In genomic region chr16:351804-352520, GRCh38 we compare ENCODE assay signal across 8 cellular contexts.
DNase-seq lines count a peak whose midpoint lies in the region; ATAC-seq lines count a peak whose summit lies in the region.

No MANE protein-coding gene starts in this region.

- peak overlapping the region; percentile 53 for H3K27ac ChIP-seq in KOPT-K1 (ENCODE audit: low read depth, low read length, poor library complexity, severe bottlenecking)

- peak; percentile 32 for ATAC-seq in GM21526 (IDR thresholded peaks at IDR 0.05; ENCODE audit: low FRiP score, unreplicated experiment)
- ATAC-seq in stimulated activated naive CD8-positive, alpha-beta T cell treated with anti-CD3 and anti-CD28 coated beads, Interleukin-15, amount 100 ng/mL, for 72 hours: peak; percentile 53

- H3K36me3 ChIP-seq in KOPT-K1 (ENCODE audit: insufficient read depth, low read length): peaks cover 11% of the 10 kb centered on the region; the same call in 1 of the 2 replicates

- peak overlapping the region; percentile 74 to 85 for H3K4me3 Mint-ChIP-seq in stimulated activated naive CD8-positive, alpha-beta T cell treated with anti-CD3 and anti-CD28 coated beads, Interleukin-15, amount 100 ng/mL, for 72 hours

- DNase-seq in ELF-1 (ENCODE audit: low read depth, low spot score) (peak; percentile 25), astrocyte of the hippocampus (ENCODE audit: low read depth, low spot score) (peak; percentile 47), kidney tubule cell (ENCODE audit: low spot score) (peak; percentile 14), HPDE6-E6E7 (ENCODE audit: extremely low spot score) (no peak), SW 1271 (lab: John Stamatoyannopoulos, UW) (no peak)
- no peak for DNase-seq in stimulated activated naive CD8-positive, alpha-beta T cell treated with anti-CD3 and anti-CD28 coated beads, Interleukin-15, amount 100 ng/mL, for 72 hours

- peaks cover 69% of the 10 kb centered on the region for H3K4me1 Mint-ChIP-seq in stimulated activated naive CD8-positive, alpha-beta T cell treated with anti-CD3 and anti-CD28 coated beads, Interleukin-15, amount 100 ng/mL, for 72 hours

- no peaks in the 10 kb centered on the region for H3K9me3 ChIP-seq in KOPT-K1 (ENCODE audit: insufficient read depth, low read length, poor library complexity, severe bottlenecking)

- H3K9me3 Mint-ChIP-seq in stimulated activated naive CD8-positive, alpha-beta T cell treated with anti-CD3 and anti-CD28 coated beads, Interleukin-15, amount 100 ng/mL, for 72 hours: no peaks in the 10 kb centered on the region

- no peaks in the 10 kb centered on the region for H3K27me3 Mint-ChIP-seq in stimulated activated naive CD8-positive, alpha-beta T cell treated with anti-CD3 and anti-CD28 coated beads, Interleukin-15, amount 100 ng/mL, for 72 hours

- H3K27ac Mint-ChIP-seq in stimulated activated naive CD8-positive, alpha-beta T cell treated with anti-CD3 and anti-CD28 coated beads, Interleukin-15, amount 100 ng/mL, for 72 hours: peak overlapping the region; percentile 89 to 95

Comparison
In these comparisons a context has a peak if more than half of its experiments do, and no peak if none do; other contexts are left out.
1. DNase-seq: peak in ELF-1 (single experiment), astrocyte of the hippocampus (single experiment) and kidney tubule cell (single experiment); none in stimulated activated naive CD8-positive, alpha-beta T cell treated with anti-CD3 and anti-CD28 coated beads, Interleukin-15, amount 100 ng/mL, for 72 hours (0 of 2), HPDE6-E6E7 (single experiment) and SW 1271 (0 of 2).